8 cellular contexts compared by ENCODE assay signal in genomic region chr5:11182441-11183080, GRCh38.
DNase-seq lines count a peak whose midpoint lies in the region; ATAC-seq, FAIRE-seq and TF ChIP-seq lines count a peak whose summit lies in the region.

No MANE protein-coding gene starts in this region.

- H2AFZ ChIP-seq in GM23338: no peak overlapping the region

- no peaks in the 10 kb centered on the region for H3K27me3 ChIP-seq in GM23338 (ENCODE audit: insufficient read depth)

- no peaks in the 10 kb centered on the region for H3K79me2 ChIP-seq in GM23338 (replicated peaks; ENCODE audit: insufficient read depth)

- no peaks in the 10 kb centered on the region for H3K36me3 Mint-ChIP-seq in GM23338 (ENCODE audit: low read depth)
- H3K36me3 Mint-ChIP-seq in nephron (ENCODE audit: low read depth): no peaks in the 10 kb centered on the region

- intact Hi-C loops in lower leg skin (cut with DNase I; ENCODE audit: low total_unique reads): no loop called here

- H4K20me1 ChIP-seq in GM23338 (replicated peaks; ENCODE audit: insufficient read depth): no peaks in the 10 kb centered on the region

- H3K4me3 ChIP-seq in GM23338 (no peak overlapping the region), cardiac fibroblast (replicated peaks in 1 of 2; ENCODE audit: low read depth in 2 of 2, low read length in 2 of 2) (no peak overlapping the region), lower leg skin (ENCODE audit: low read depth, poor library complexity, severe bottlenecking) (no peak overlapping the region)

- no peak overlapping the region for H3K4me2 ChIP-seq in GM23338

- H3K27ac ChIP-seq in GM23338 (ENCODE audit: low read depth): no peak overlapping the region

- ATAC-seq in GM23338: peak; percentile 78

- H3K4me3 Mint-ChIP-seq in GM23338: no peak overlapping the region
- H3K4me3 Mint-ChIP-seq in nephron: no peak overlapping the region

- H3K27me3 Mint-ChIP-seq in GM23338 (ENCODE audit: insufficient read depth, low read depth, poor library complexity) (peaks cover 2% of the 10 kb centered on the region), nephron (ENCODE audit: low read depth) (no peaks in the 10 kb centered on the region)

- 55 to 66% methylated on average over 3 of the region's 3 CpGs for WGBS in lower leg skin, 2 donors

- H3K36me3 ChIP-seq in GM23338 (ENCODE audit: insufficient read depth): no peaks in the 10 kb centered on the region

- TF ChIP-seq CTCF in GM23338 (conservative IDR thresholded peaks at IDR 0.05; ENCODE audit: low read depth in 2 of 2) (peak; percentile 71 to 76), cardiac fibroblast (IDR thresholded peaks at IDR 0.05; ENCODE audit: low read depth, low read length) (peak; percentile 42), nephron (IDR thresholded peaks at IDR 0.05; ENCODE audit: unreplicated experiment in 3 of 3) (peak; percentile 52 to 61 (median 53)), lower leg skin (IDR thresholded peaks at IDR 0.05) (no peak)

- H3K4me1 Mint-ChIP-seq in GM23338 (no peaks in the 10 kb centered on the region; the same call in 2 of the 3 replicates), nephron (no peaks in the 10 kb centered on the region)

- H3K9me2 ChIP-seq in GM23338 (ENCODE audit: insufficient read depth): 0 out of 2 replicates have a peak, but pooled peaks cover 5% of the 10 kb centered on the region

- H3K27ac Mint-ChIP-seq in GM23338 (no peak overlapping the region), nephron (no peak overlapping the region)

- no peaks in the 10 kb centered on the region for H3K4me1 ChIP-seq in GM23338 (ENCODE audit: insufficient read depth)

- DNase-seq in D341Med (ENCODE audit: low spot score): peak; percentile 50
- DNase-seq in GM23338 (ENCODE audit: low spot score): peak; percentile 85
- peak; percentile 72 for DNase-seq in NCI-H2171 treated with DMSO at 0.1 percent for 48 hours (lab: John Stamatoyannopoulos, UW)
- DNase-seq in cardiac fibroblast (ENCODE audit: low read depth in 2 of 2): peak; percentile 26 to 56
- DNase-seq in lower leg skin (ENCODE audit: low spot score in 2 of 2): no peak
- no peak for DNase-seq in GM12892 (ENCODE audit: insufficient read length)
- DNase-seq in retina: no peak

- no peaks in the 10 kb centered on the region for H3F3A ChIP-seq in GM23338 (replicated peaks; ENCODE audit: low read depth)

- FAIRE-seq in GM12892 (lab: Jason Lieb, UNC): no peak

- H3K9me3 Mint-ChIP-seq in GM23338 (0 out of 3 replicates have a peak, but pooled peaks cover 2% of the 10 kb centered on the region), nephron (no peaks in the 10 kb centered on the region)

- TF ChIP-seq POLR2A in lower leg skin (IDR thresholded peaks at IDR 0.05): no peak
- no peak for TF ChIP-seq POLR2A in GM12892 (IDR thresholded peaks at IDR 0.05; ENCODE audit: low read depth, low read length)

TF ChIP-seq in GM23338, 12 proteins besides CTCF, POLR2A, EP300 and RAD21 (continues in another document):
- TF ChIP-seq JUNB (IDR thresholded peaks at IDR 0.05; ENCODE audit: unreplicated experiment): no peak
- no peak for TF ChIP-seq NANOG (IDR thresholded peaks at IDR 0.05; ENCODE audit: borderline replicate concordance)
- TF ChIP-seq REST (IDR thresholded peaks at IDR 0.05; ENCODE audit: unreplicated experiment): no peak
- TF ChIP-seq ZNF331 (CRISPR knock-in tag; IDR thresholded peaks at IDR 0.05; ENCODE audit: low read depth): no peak
- TF ChIP-seq ZNF114 (CRISPR knock-in tag; IDR thresholded peaks at IDR 0.05): no peak
- no peak for TF ChIP-seq CREB1 (CRISPR knock-in tag; IDR thresholded peaks at IDR 0.05; ENCODE audit: low read depth)
- no peak for TF ChIP-seq STAT1 (IDR thresholded peaks at IDR 0.05; ENCODE audit: unreplicated experiment)
- TF ChIP-seq POLR2AphosphoS5 (IDR thresholded peaks at IDR 0.05; ENCODE audit: low read depth): no peak
- no peak for TF ChIP-seq ZNF462 (CRISPR knock-in tag; IDR thresholded peaks at IDR 0.05)
- TF ChIP-seq EZH2 (IDR thresholded peaks at IDR 0.05; ENCODE audit: low read depth, unreplicated experiment): no peak

Comparison
In these comparisons a context has a peak if more than half of its experiments do, and no peak if none do; other contexts are left out.
1. DNase-seq: peak in D341Med (single experiment), GM23338 (single experiment), NCI-H2171 treated with DMSO at 0.1 percent for 48 hours (single experiment) and cardiac fibroblast (2 of 2); none in lower leg skin (0 of 2), GM12892 (single experiment) and retina (single experiment).
2. CTCF ChIP-seq: peak in GM23338 (2 of 2), cardiac fibroblast (single experiment) and nephron (3 of 3); none in lower leg skin (0 of 3).